In the genomic region with DNA sequence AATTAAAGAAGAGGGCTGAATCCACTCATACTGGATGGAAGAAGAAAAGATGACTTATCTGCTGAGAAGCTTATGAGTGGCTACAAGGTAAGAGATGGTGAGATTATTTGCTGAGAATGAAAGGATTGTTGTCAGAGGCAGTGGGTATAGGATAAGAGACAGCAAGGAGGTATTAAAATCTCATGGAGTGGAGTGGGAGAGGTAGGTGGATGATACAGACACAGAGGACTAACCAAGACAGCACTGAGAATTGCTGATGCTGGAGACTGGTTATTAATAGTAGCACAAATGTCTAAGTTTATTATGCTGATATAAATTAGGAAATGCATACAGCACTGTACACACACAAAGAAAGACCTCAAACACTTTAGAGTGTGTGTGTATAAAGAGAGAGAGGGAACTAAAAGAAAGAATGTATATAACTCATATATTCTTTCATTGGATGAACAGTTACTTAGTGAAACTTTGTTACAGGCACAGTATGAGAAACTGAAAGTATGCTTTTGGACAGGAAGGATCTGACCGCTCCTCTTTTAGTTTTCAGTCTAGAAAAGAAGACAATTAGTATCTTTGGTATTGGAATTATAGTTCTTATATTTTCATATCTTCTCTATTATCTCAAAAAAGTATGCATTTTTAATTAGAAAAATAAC, we compare ENCODE assay signal across 1 cellular context.
TF ChIP-seq lines count a peak whose summit lies in the region.

No MANE protein-coding gene starts in this region.

TF ChIP-seq in IMR-90, 13 proteins besides CTCF, POLR2A, EP300 and RAD21 (continued from another document):
- no peak for TF ChIP-seq CHD1 (IDR thresholded peaks at IDR 0.05; ENCODE audit: low read depth, low read length)
